ENCODE assay signal across 16 cellular contexts in the genomic region with DNA sequence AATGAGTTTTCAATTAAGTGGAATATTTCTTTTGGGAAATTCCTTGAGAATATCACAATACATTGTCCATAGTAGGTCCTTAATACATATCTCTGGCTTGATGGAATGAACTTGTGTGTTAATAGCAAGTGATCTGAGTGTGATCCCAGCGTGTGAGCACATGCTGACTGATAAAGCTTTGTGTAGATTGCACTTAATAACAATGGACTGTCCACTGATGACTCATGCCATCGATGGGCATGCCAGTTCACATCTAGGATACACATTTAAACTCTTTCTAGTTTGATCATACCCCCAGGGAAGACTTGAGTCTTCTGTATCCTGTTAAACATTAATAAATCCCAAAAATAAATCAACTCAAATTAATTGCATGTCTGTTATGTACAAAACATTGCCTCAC.
DNase-seq lines count a peak whose midpoint lies in the region; ATAC-seq and TF ChIP-seq lines count a peak whose summit lies in the region.
"Had no signal": no experiment of that assay in that cellular context is flagged by ENCODE, and none has a peak within 500 bp of the region (broad histone marks: within the 10 kb centered on the region; RNA-seq: fewer than 3 reads in every experiment).

No MANE protein-coding gene starts in this region.

- H3K4me3 ChIP-seq in SJCRH30: no peak overlapping the region
- H3K4me3 ChIP-seq in right lobe of liver: no peak overlapping the region
- H3K4me3 ChIP-seq: GM23248, SJSA1 had no signal

- no peak for TF ChIP-seq POLR2A in right lobe of liver (IDR thresholded peaks at IDR 0.05)

- no peak overlapping the region for H3K27ac ChIP-seq in foreskin keratinocyte
- no peak overlapping the region for H3K27ac ChIP-seq in SJCRH30
- no peak overlapping the region for H3K27ac ChIP-seq in right lobe of liver
- H3K27ac ChIP-seq: GM23248, KMS-11, SJSA1 had no signal

- in situ Hi-C loops in Caki2 (cut with HindIII; ENCODE audit: low pct_unique_long_range_greater_than_20kb, low sequenced_read_pairs): no loop called here

- intact Hi-C loops in right lobe of liver (cut with DNase I): no loop called here

- H3K4me1 ChIP-seq in foreskin keratinocyte: peaks cover 9% of the 10 kb centered on the region
- no peaks in the 10 kb centered on the region for H3K4me1 ChIP-seq in SJCRH30
- no peaks in the 10 kb centered on the region for H3K4me1 ChIP-seq in right lobe of liver
- H3K4me1 ChIP-seq: SJSA1 had no signal

- no peaks in the 10 kb centered on the region for H3K27me3 ChIP-seq in foreskin keratinocyte
- no peaks in the 10 kb centered on the region for H3K27me3 ChIP-seq in SJCRH30
- no peaks in the 10 kb centered on the region for H3K27me3 ChIP-seq in right lobe of liver
- H3K27me3 ChIP-seq: SJSA1 had no signal

- no peak for TF ChIP-seq CTCF in foreskin keratinocyte (conservative IDR thresholded peaks at IDR 0.05)
- TF ChIP-seq CTCF in right lobe of liver (IDR thresholded peaks at IDR 0.05): no peak

- peak; percentile 19 for DNase-seq in Caki2 (ENCODE audit: low read depth)
- peak; percentile 5 for DNase-seq in M059J (ENCODE audit: low read depth)
- DNase-seq in NCI-H748 treated with DMSO at 0.1 percent for 48 hours (lab: John Stamatoyannopoulos, UW): peak; percentile 42
- peak; percentile 53 to 84 for DNase-seq in foreskin keratinocyte
- DNase-seq in SJCRH30: no peak
- DNase-seq in NCI-H1048 (lab: John Stamatoyannopoulos, UW): no peak
- DNase-seq in EL: no peak
- DNase-seq in right lobe of liver: no peak
- DNase-seq: AML-193; CD4-positive, CD25-positive, alpha-beta regulatory T cell; GM23248; NCI-H1436 treated with DMSO at 0.1 percent for 48 hours; NCI-H446; SW 1271 had no signal

- no peaks in the 10 kb centered on the region for H3K9me3 ChIP-seq in SJCRH30 (replicated peaks)
- H3K9me3 ChIP-seq in right lobe of liver: no peaks in the 10 kb centered on the region

- 40% methylated on average over 2 of the region's 2 CpGs for WGBS in right lobe of liver (ENCODE audit: insufficient coverage, low coverage, low lambda C conversion rate, missing lambda C conversion rate)

- H3K36me3 ChIP-seq in SJCRH30 (no peaks in the 10 kb centered on the region), right lobe of liver (no peaks in the 10 kb centered on the region)
- H3K36me3 ChIP-seq: SJSA1 had no signal

- ATAC-seq in foreskin keratinocyte: peak; percentile 93
- no peak for ATAC-seq in right lobe of liver

Comparison
In these comparisons a context has a peak if more than half of its experiments do, and no peak if none do; other contexts are left out.
1. DNase-seq: peak in Caki2 (single experiment), M059J (single experiment), NCI-H748 treated with DMSO at 0.1 percent for 48 hours (single experiment) and foreskin keratinocyte (2 of 2); none in SJCRH30 (0 of 2), NCI-H1048 (single experiment), EL (single experiment) and right lobe of liver (0 of 3).